ENCODE assay signal across 8 cellular contexts in genomic region chr12:6199531-6200265, GRCh38. TPM values are rescaled to one million over a fixed set of nuclear protein-coding genes. Genes with fewer than 3 reads are reported as not detected.
DNase-seq lines count a peak whose midpoint lies in the region; ATAC-seq lines count a peak whose summit lies in the region.

No MANE protein-coding gene starts in this region.

- no peaks in the 10 kb centered on the region for H3K9me3 Mint-ChIP-seq in activated T-cell treated with anti-CD3 and anti-CD28 coated beads, Interleukin-2, amount 50 U/mL, for 4 hours

- H3K4me3 ChIP-seq in right cardiac atrium (ENCODE audit: low read length) (peak overlapping the region; percentile 79), skeletal muscle cell (ENCODE audit: low read depth, low read length) (peak overlapping the region; percentile 38)

- H3K36me3 Mint-ChIP-seq in activated T-cell treated with anti-CD3 and anti-CD28 coated beads, Interleukin-2, amount 50 U/mL, for 4 hours (ENCODE audit: insufficient read depth), result no peaks in the 10 kb centered on the region

- H3K27me3 Mint-ChIP-seq in activated T-cell treated with anti-CD3 and anti-CD28 coated beads, Interleukin-2, amount 50 U/mL, for 4 hours (ENCODE audit: low read depth), result peaks cover 47% of the 10 kb centered on the region

- H3K4me1 ChIP-seq in right cardiac atrium (ENCODE audit: control insufficient read depth, insufficient read depth, low read length), result no peaks in the 10 kb centered on the region

- peak overlapping the region; percentile 94 for H3K27ac ChIP-seq in right cardiac atrium (ENCODE audit: low read length)

- intact Hi-C loops in right cardiac atrium (cut with DNase I), result loop anchor here (2.0 to 10.0 kb wide), 5 partner anchors 27 to 135 kb away; no protein-coding TSS in a partner anchor

- no peaks in the 10 kb centered on the region for H3K27me3 ChIP-seq in right cardiac atrium (ENCODE audit: control insufficient read depth, insufficient read depth)

- DNase-seq in NCI-H748 (lab: John Stamatoyannopoulos, UW; ENCODE audit: unreplicated experiment) (peak; percentile 58), NCI-H748 treated with DMSO at 0.1 percent for 48 hours (lab: John Stamatoyannopoulos, UW) (no peak), right cardiac atrium (peak; percentile 58 to 86 (median 77)), skeletal muscle cell (ENCODE audit: low read depth) (no peak), NCI-H128 (lab: John Stamatoyannopoulos, UW; ENCODE audit: unreplicated experiment) (no peak), NCI-H2107 (lab: John Stamatoyannopoulos, UW) (no peak)
- DNase-seq in activated T-cell treated with anti-CD3 and anti-CD28 coated beads, Interleukin-2, amount 50 U/mL, for 4 hours, result no peak
- DNase-seq in activated effector memory CD4-positive, alpha-beta T cell treated with anti-CD3 and anti-CD28 coated beads, Interleukin-2, amount 50 U/mL, for 16 hours, result no peak

- 9% methylated on average over 43 of the region's 44 CpGs for WGBS in right cardiac atrium

- peak overlapping the region; percentile 33 for H3K4me3 Mint-ChIP-seq in activated T-cell treated with anti-CD3 and anti-CD28 coated beads, Interleukin-2, amount 50 U/mL, for 4 hours

- ATAC-seq in activated T-cell treated with anti-CD3 and anti-CD28 coated beads, Interleukin-2, amount 50 U/mL, for 4 hours, result no peak
- peak; percentile 12 to 47 for ATAC-seq in right cardiac atrium

- peaks cover 14% of the 10 kb centered on the region for H3K4me1 Mint-ChIP-seq in activated T-cell treated with anti-CD3 and anti-CD28 coated beads, Interleukin-2, amount 50 U/mL, for 4 hours (ENCODE audit: low read depth)

- H3K9me3 ChIP-seq in right cardiac atrium (ENCODE audit: control insufficient read depth, low read length), result no peaks in the 10 kb centered on the region

RNA-seq across cellular contexts. Expression of gene CD9, which starts 0.5 kb away (rescaled TPM):
- 1 to 10 TPM; 1.6 to 3.2 (median 3.0) TPM for total RNA-seq in activated T-cell treated with anti-CD3 and anti-CD28 coated beads, Interleukin-2, amount 50 U/mL, for 4 hours
- total RNA-seq in right cardiac atrium, result 100 to 1,000 TPM; 117 to 248 (median 134) TPM
- polyA plus RNA-seq in right cardiac atrium, result 212 TPM

Comparison
In these comparisons a context has a peak if more than half of its experiments do, and no peak if none do; other contexts are left out.
1. DNase-seq: peak in NCI-H748 (single experiment) and right cardiac atrium (3 of 3); none in NCI-H748 treated with DMSO at 0.1 percent for 48 hours (single experiment), activated T-cell treated with anti-CD3 and anti-CD28 coated beads, Interleukin-2, amount 50 U/mL, for 4 hours (single experiment), skeletal muscle cell (single experiment), NCI-H128 (single experiment), activated effector memory CD4-positive, alpha-beta T cell treated with anti-CD3 and anti-CD28 coated beads, Interleukin-2, amount 50 U/mL, for 16 hours (single experiment) and NCI-H2107 (single experiment).
2. ATAC-seq: peak in right cardiac atrium (2 of 2); none in activated T-cell treated with anti-CD3 and anti-CD28 coated beads, Interleukin-2, amount 50 U/mL, for 4 hours (0 of 2).
3. RNA of gene CD9, which starts 0.5 kb away (total RNA-seq): 117 to 248 TPM in right cardiac atrium; 1.6 to 3.2 TPM in activated T-cell treated with anti-CD3 and anti-CD28 coated beads, Interleukin-2, amount 50 U/mL, for 4 hours; every median in the first group is over 10 times any median in the second.